Comparison of ENCODE assay signal across 1 cellular context in the genomic region with DNA sequence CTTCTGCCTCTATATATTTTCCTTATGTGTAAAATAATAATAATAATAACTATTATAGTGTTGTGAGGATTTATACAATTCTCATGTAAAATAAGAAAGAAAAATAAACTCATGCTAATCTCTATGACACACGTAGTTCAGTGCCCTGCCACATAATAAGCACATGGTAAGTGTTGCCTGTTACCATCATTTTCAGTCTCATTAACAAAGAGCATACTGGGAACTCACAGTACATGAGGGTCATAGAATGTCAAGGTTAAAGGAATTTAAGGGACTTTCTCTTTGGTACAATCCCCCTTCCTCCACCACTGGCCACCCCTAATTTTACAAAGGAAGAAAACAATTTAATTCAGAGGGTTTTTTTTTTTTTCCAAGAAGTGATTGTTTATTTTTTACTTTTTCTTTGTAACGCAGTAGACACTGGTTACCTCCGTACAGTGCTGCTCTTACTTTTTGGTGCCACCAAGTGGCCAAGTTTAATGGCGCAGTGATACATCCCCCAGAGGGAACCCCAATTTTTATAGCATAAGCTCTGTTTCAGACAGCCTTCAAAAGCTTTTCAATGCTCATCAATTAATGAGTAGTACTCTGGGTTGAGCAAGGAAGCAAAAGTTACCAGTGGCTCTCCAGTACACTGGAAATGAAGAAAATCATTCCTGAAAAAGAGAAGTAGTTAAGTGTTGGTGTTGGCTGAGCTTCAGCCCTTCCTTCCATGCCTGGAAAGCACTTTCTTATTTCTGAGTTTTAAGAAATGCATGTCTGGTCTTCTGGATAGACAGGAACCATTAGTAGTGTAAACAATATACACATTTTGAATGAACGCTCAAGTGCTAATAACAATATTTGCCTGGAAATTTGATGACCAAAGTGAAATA.
TF ChIP-seq lines count a peak whose summit lies in the region.

No MANE protein-coding gene starts in this region.

TF ChIP-seq in WTC11, 78 proteins besides CTCF, POLR2A, EP300 and RAD21 (continued from another document):
- TF ChIP-seq, protein P1, sequence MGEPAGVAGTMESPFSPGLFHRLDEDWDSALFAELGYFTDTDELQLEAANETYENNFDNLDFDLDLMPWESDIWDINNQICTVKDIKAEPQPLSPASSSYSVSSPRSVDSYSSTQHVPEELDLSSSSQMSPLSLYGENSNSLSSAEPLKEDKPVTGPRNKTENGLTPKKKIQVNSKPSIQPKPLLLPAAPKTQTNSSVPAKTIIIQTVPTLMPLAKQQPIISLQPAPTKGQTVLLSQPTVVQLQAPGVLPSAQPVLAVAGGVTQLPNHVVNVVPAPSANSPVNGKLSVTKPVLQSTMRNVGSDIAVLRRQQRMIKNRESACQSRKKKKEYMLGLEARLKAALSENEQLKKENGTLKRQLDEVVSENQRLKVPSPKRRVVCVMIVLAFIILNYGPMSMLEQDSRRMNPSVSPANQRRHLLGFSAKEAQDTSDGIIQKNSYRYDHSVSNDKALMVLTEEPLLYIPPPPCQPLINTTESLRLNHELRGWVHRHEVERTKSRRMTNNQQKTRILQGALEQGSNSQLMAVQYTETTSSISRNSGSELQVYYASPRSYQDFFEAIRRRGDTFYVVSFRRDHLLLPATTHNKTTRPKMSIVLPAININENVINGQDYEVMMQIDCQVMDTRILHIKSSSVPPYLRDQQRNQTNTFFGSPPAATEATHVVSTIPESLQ (CRISPR knock-in tag; IDR thresholded peaks at IDR 0.05) = no peak
- TF ChIP-seq, protein P2, sequence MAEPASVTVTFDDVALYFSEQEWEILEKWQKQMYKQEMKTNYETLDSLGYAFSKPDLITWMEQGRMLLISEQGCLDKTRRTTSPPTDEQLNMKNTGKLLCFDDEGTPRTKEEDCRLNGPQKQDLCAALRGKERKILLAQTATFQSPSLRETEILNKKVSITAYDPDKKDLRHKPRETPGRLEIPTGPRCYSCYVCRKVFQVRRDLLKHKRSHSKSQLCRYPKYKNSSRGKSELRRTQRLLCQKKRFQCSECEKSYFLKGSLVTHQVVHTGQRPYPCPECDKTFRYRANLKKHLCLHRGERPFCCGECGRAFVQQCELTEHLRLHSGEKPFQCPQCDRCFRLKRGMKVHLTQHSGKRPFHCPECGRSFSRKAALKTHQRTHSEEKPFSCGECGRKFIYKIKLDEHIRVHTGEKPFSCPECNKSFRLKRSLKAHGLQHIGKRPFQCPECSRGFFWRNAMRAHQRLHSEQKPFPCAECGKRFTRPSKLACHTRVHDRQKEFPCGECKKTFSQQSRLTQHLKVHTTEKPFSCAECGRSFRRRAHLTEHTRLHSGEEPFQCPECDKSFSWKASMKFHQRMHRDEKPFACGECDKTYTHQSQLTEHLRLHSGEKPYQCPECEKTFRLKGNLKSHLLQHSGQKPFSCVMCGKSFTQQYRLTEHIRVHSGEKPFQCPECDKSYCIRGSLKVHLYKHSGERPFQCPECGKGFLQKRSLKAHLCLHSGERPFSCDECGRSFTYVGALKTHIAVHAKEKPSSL (CRISPR knock-in tag; conservative IDR thresholded peaks at IDR 0.05) = no peak
- TF ChIP-seq GTF2I (CRISPR knock-in tag; conservative IDR thresholded peaks at IDR 0.05) (no peak), ATF1 (CRISPR knock-in tag; IDR thresholded peaks at IDR 0.05) (no peak)
- TF ChIP-seq, protein P3, sequence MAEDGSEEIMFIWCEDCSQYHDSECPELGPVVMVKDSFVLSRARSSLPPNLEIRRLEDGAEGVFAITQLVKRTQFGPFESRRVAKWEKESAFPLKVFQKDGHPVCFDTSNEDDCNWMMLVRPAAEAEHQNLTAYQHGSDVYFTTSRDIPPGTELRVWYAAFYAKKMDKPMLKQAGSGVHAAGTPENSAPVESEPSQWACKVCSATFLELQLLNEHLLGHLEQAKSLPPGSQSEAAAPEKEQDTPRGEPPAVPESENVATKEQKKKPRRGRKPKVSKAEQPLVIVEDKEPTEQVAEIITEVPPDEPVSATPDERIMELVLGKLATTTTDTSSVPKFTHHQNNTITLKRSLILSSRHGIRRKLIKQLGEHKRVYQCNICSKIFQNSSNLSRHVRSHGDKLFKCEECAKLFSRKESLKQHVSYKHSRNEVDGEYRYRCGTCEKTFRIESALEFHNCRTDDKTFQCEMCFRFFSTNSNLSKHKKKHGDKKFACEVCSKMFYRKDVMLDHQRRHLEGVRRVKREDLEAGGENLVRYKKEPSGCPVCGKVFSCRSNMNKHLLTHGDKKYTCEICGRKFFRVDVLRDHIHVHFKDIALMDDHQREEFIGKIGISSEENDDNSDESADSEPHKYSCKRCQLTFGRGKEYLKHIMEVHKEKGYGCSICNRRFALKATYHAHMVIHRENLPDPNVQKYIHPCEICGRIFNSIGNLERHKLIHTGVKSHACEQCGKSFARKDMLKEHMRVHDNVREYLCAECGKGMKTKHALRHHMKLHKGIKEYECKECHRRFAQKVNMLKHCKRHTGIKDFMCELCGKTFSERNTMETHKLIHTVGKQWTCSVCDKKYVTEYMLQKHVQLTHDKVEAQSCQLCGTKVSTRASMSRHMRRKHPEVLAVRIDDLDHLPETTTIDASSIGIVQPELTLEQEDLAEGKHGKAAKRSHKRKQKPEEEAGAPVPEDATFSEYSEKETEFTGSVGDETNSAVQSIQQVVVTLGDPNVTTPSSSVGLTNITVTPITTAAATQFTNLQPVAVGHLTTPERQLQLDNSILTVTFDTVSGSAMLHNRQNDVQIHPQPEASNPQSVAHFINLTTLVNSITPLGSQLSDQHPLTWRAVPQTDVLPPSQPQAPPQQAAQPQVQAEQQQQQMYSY (CRISPR knock-in tag; IDR thresholded peaks at IDR 0.05) = no peak
TF ChIP-seq in WTC11: peak in this region for 0.
